20 cellular contexts compared by ENCODE assay signal in genomic region chr17:44280383-44280782, GRCh38. TPM values are rescaled to one million over a fixed set of nuclear protein-coding genes. Genes with fewer than 3 reads are reported as not detected.
A peak's percentile ranks its signal among the peaks of the same experiment; 100 is the strongest.
DNase-seq lines count a peak whose midpoint lies in the region; ATAC-seq and TF ChIP-seq lines count a peak whose summit lies in the region.
"Had no signal": no experiment of that assay in that cellular context is flagged by ENCODE, and none has a peak within 500 bp of the region (broad histone marks: within the 10 kb centered on the region; RNA-seq: fewer than 3 reads in every experiment).

No MANE protein-coding gene starts in this region.

- H4K20me1 ChIP-seq in GM23338 (replicated peaks; ENCODE audit: insufficient read depth): no peaks in the 10 kb centered on the region

- POLR2A ChIA-PET in naive thymus-derived CD8-positive, alpha-beta T cell (lab: Charles Lee): interaction anchor here (1.1 kb wide), 1 partner anchor 64 kb away, joined by 3 read pairs; no protein-coding TSS in a partner anchor
- POLR2A ChIA-PET in CD4-positive, alpha-beta memory T cell (lab: Charles Lee; ENCODE audit: partially characterized antibody): interaction anchor here (0.6 kb wide), 1 partner anchor 34 kb away, joined by 3 read pairs; no protein-coding TSS in a partner anchor

- H3K27me3 ChIP-seq in GM23338 (ENCODE audit: insufficient read depth) (no peaks in the 10 kb centered on the region), right cardiac atrium (ENCODE audit: control insufficient read depth, insufficient read depth) (no peaks in the 10 kb centered on the region), prostate gland (replicated peaks; ENCODE audit: insufficient read depth) (no peaks in the 10 kb centered on the region)
- H3K27me3 ChIP-seq in CD4-positive, alpha-beta memory T cell (ENCODE audit: insufficient read depth, low read length): no peaks in the 10 kb centered on the region
- H3K27me3 ChIP-seq: hepatocyte had no signal

- H3K36me3 ChIP-seq in GM23338 (ENCODE audit: insufficient read depth) (no peaks in the 10 kb centered on the region), prostate gland (no peaks in the 10 kb centered on the region)
- no peaks in the 10 kb centered on the region for H3K36me3 ChIP-seq in CD4-positive, alpha-beta memory T cell (ENCODE audit: insufficient read depth, low read length)

- H3K4me3 ChIP-seq in GM23338: no peak overlapping the region
- H3K4me3 ChIP-seq in right cardiac atrium (ENCODE audit: low read length): no peak overlapping the region
- H3K4me3 ChIP-seq in CD4-positive, alpha-beta memory T cell (ENCODE audit: low read length in 2 of 2): no peak overlapping the region
- H3K4me3 ChIP-seq in prostate gland: no peak overlapping the region
- H3K4me3 ChIP-seq: hepatocyte, lung had no signal

- 77% methylated on average over 11 of the region's 11 CpGs for WGBS in right cardiac atrium
- WGBS in prostate gland: 78% methylated on average over 11 of the region's 11 CpGs

- H3K4me1 Mint-ChIP-seq in GM23338 (peaks cover 14% of the 10 kb centered on the region), T-helper 17 cell (peaks cover 6% of the 10 kb centered on the region)
- peaks cover 8 to 14% (median 12%) of the 10 kb centered on the region in 4 donors for H3K4me1 Mint-ChIP-seq in naive thymus-derived CD8-positive, alpha-beta T cell
- peaks cover 5 to 12% (median 9%) of the 10 kb centered on the region in 4 donors for H3K4me1 Mint-ChIP-seq in CD4-positive, alpha-beta memory T cell

- peak overlapping the region; percentile 55; the same call in 1 of the 2 replicates for H3K27ac ChIP-seq in GM23338 (ENCODE audit: low read depth)
- H3K27ac ChIP-seq in right cardiac atrium (ENCODE audit: low read length): no peak overlapping the region
- H3K27ac ChIP-seq in CD4-positive, alpha-beta memory T cell (ENCODE audit: low read depth, low read length): no peak overlapping the region
- H3K27ac ChIP-seq in prostate gland: no peak overlapping the region
- H3K27ac ChIP-seq: epithelial cell of prostate, hepatocyte, HL-60 had no signal

- no peaks in the 10 kb centered on the region for H3K9me3 Mint-ChIP-seq in GM23338
- no peaks in the 10 kb centered on the region for H3K9me3 Mint-ChIP-seq in naive thymus-derived CD8-positive, alpha-beta T cell
- peaks cover 0 to 3% (median 0%) of the 10 kb centered on the region in 8 donors for H3K9me3 Mint-ChIP-seq in CD4-positive, alpha-beta memory T cell
- H3K9me3 Mint-ChIP-seq: activated naive CD8-positive, alpha-beta T cell treated with anti-CD3 and anti-CD28 coated beads for 36 hours; neural crest cell had no signal

- TF ChIP-seq CTCF in GM23338 (conservative IDR thresholded peaks at IDR 0.05; ENCODE audit: low read depth in 2 of 2) (no peak), prostate gland (IDR thresholded peaks at IDR 0.05) (no peak)

- H3K9me2 ChIP-seq in GM23338 (ENCODE audit: insufficient read depth): no peaks in the 10 kb centered on the region

- no peak; the same call in 2 of the 3 replicates for ATAC-seq in GM23338
- no peak for ATAC-seq in T-helper 17 cell
- peak; percentile 7 to 11 for ATAC-seq in right cardiac atrium
- peak; percentile 29 for ATAC-seq in sciatic nerve
- no peak for ATAC-seq in naive thymus-derived CD8-positive, alpha-beta T cell

- in situ Hi-C loops in ACHN (cut with HindIII; ENCODE audit: low pct_ligation_motif_present, low pct_unique_long_range_greater_than_20kb, low sequenced_read_pairs): no loop called here

- intact Hi-C loops in right cardiac atrium (cut with DNase I) (no loop called here), sciatic nerve (cut with DNase I) (no loop called here), prostate gland (cut with DNase I) (no loop called here)
- intact Hi-C loops in CD4-positive, alpha-beta memory T cell (cut with micrococcal nuclease): no loop called here

- H3K4me2 ChIP-seq in GM23338: peak overlapping the region; percentile 64; the same call in 1 of the 2 replicates
- H3K4me2 ChIP-seq: hepatocyte had no signal

- no peak for DNase-seq in GM23338 (ENCODE audit: low spot score)
- DNase-seq in T-helper 17 cell: no peak
- peak in 1 of 3 donors; percentile 35 for DNase-seq in right cardiac atrium
- no peak for DNase-seq in sciatic nerve (ENCODE audit: low spot score)
- no peak for DNase-seq in ACHN
- DNase-seq in naive thymus-derived CD8-positive, alpha-beta T cell: no peak
- no peak for DNase-seq in CD4-positive, alpha-beta memory T cell
- no peak for DNase-seq in prostate gland (ENCODE audit: low spot score)
- DNase-seq: activated CD4-positive, alpha-beta T cell treated with anti-CD3 and anti-CD28 coated beads for 48 hours; activated T-cell treated with anti-CD3 and anti-CD28 coated beads, Interleukin-2, amount 50 U/mL, for 1 hour; central memory CD4-positive, alpha-beta T cell had no signal

- H3K4me1 ChIP-seq in GM23338 (ENCODE audit: insufficient read depth) (peaks cover 14% of the 10 kb centered on the region), right cardiac atrium (ENCODE audit: control insufficient read depth, insufficient read depth, low read length) (peaks cover 2% of the 10 kb centered on the region), prostate gland (replicated peaks) (no peaks in the 10 kb centered on the region)
- peaks cover 3% of the 10 kb centered on the region for H3K4me1 ChIP-seq in CD4-positive, alpha-beta memory T cell (ENCODE audit: insufficient read depth, low read length)

- H3K9me3 ChIP-seq in T-helper 17 cell (ENCODE audit: control insufficient read depth, low read length, poor library complexity, severe bottlenecking) (no peaks in the 10 kb centered on the region), right cardiac atrium (ENCODE audit: control insufficient read depth, low read length) (no peaks in the 10 kb centered on the region), prostate gland (no peaks in the 10 kb centered on the region)
- no peaks in the 10 kb centered on the region for H3K9me3 ChIP-seq in CD4-positive, alpha-beta memory T cell (ENCODE audit: control insufficient read depth in 1 of 2, low read length in 2 of 2)

- no peaks in the 10 kb centered on the region for H3F3A ChIP-seq in GM23338 (replicated peaks; ENCODE audit: low read depth)

- H3K27ac Mint-ChIP-seq in GM23338 (0 out of 2 replicates have a peak overlapping the region, but pooled peaks have one; percentile 2), T-helper 17 cell (peak overlapping the region; percentile 57)
- H3K27ac Mint-ChIP-seq in naive thymus-derived CD8-positive, alpha-beta T cell: peak overlapping the region in 1 of 10 donors; percentile 21
- peak overlapping the region in 1 of 7 donors; percentile 63 for H3K27ac Mint-ChIP-seq in CD4-positive, alpha-beta memory T cell
- H3K27ac Mint-ChIP-seq: activated naive CD8-positive, alpha-beta T cell treated with anti-CD3 and anti-CD28 coated beads for 36 hours had no signal

- peak overlapping the region; percentile 95 for H2AFZ ChIP-seq in GM23338
- H2AFZ ChIP-seq: hepatocyte had no signal

- H3K4me3 Mint-ChIP-seq in GM23338 (peak overlapping the region; percentile 1; the same call in 1 of the 3 replicates), T-helper 17 cell (no peak overlapping the region)
- no peak overlapping the region for H3K4me3 Mint-ChIP-seq in naive thymus-derived CD8-positive, alpha-beta T cell
- no peak overlapping the region for H3K4me3 Mint-ChIP-seq in CD4-positive, alpha-beta memory T cell
- H3K4me3 Mint-ChIP-seq: activated naive CD8-positive, alpha-beta T cell treated with anti-CD3 and anti-CD28 coated beads for 36 hours; neural crest cell had no signal

- no peaks in the 10 kb centered on the region for H3K79me2 ChIP-seq in GM23338 (replicated peaks; ENCODE audit: insufficient read depth)
- H3K79me2 ChIP-seq: hepatocyte had no signal

- H3K36me3 Mint-ChIP-seq in GM23338 (ENCODE audit: low read depth) (no peaks in the 10 kb centered on the region; the same call in 2 of the 3 replicates), T-helper 17 cell (ENCODE audit: low read depth) (no peaks in the 10 kb centered on the region)
- H3K36me3 Mint-ChIP-seq in naive thymus-derived CD8-positive, alpha-beta T cell: no peaks in the 10 kb centered on the region
- no peaks in the 10 kb centered on the region for H3K36me3 Mint-ChIP-seq in CD4-positive, alpha-beta memory T cell
- H3K36me3 Mint-ChIP-seq: activated naive CD8-positive, alpha-beta T cell treated with anti-CD3 and anti-CD28 coated beads for 36 hours had no signal

- CTCF ChIA-PET in CD4-positive, alpha-beta memory T cell (lab: Charles Lee; ENCODE audit: partially characterized antibody): no interaction called here

- TF ChIP-seq POLR2A in prostate gland (IDR thresholded peaks at IDR 0.05): no peak

- H3K27me3 Mint-ChIP-seq in GM23338 (ENCODE audit: insufficient read depth, low read depth, poor library complexity): peaks cover 16% of the 10 kb centered on the region
- H3K27me3 Mint-ChIP-seq in T-helper 17 cell: peaks cover 11% of the 10 kb centered on the region
- H3K27me3 Mint-ChIP-seq in naive thymus-derived CD8-positive, alpha-beta T cell: peaks cover 0 to 3% (median 0%) of the 10 kb centered on the region in 5 donors
- peaks cover 0 to 2% of the 10 kb centered on the region in 2 donors for H3K27me3 Mint-ChIP-seq in CD4-positive, alpha-beta memory T cell

RNA-seq across cellular contexts. Expression of gene SLC4A1, which starts 12.4 kb away (rescaled TPM):
- total RNA-seq in GM23338 (2014; rRNA removed; shearing (Covaris generic)): not detected in 2 replicates
- polyA plus RNA-seq in GM23338 (2016; fragmentation: Nextera tagmentation; extraction: Ambion mirVana) (not detected in 2 replicates), right cardiac atrium (0.16 TPM)
- total RNA-seq in T-helper 17 cell (not detected), right cardiac atrium (under 1 TPM in 3 of 4 donors, not detected in 1; 0.31 to 0.72 (median 0.46) TPM), sciatic nerve (47.6 TPM), prostate gland (under 1 TPM in 1 of 2 donors, not detected in 1; 0.51 TPM)
- total RNA-seq in naive thymus-derived CD8-positive, alpha-beta T cell: not detected
- polyA plus RNA-seq in naive thymus-derived CD8-positive, alpha-beta T cell: not detected
- not detected for total RNA-seq in CD4-positive, alpha-beta memory T cell
- polyA plus RNA-seq in CD4-positive, alpha-beta memory T cell: not detected
- total RNA-seq: activated naive CD8-positive, alpha-beta T cell treated with anti-CD3 and anti-CD28 coated beads for 36 hours; hepatocyte; LHCN-M2; NCI-H460; neural crest cell; T-helper 2 cell treated with Interferon-gamma antibody and Interleukin-4, amounts not matched to agents 100 ng/mL and 5 ng/mL, for 36 hours had no signal
- polyA plus RNA-seq: hepatocyte had no signal

RNA-seq across cellular contexts. Expression of gene RUNDC3A, which starts 28.0 kb away (rescaled TPM):
- total RNA-seq in GM23338 (2014; rRNA removed; shearing (Covaris generic)): 4.0 and 5.5 TPM in 2 replicates
- polyA plus RNA-seq in GM23338 (2016; fragmentation: Nextera tagmentation; extraction: Ambion mirVana) (3.7 and 6.3 TPM in 2 replicates), right cardiac atrium (1.6 TPM)
- total RNA-seq in T-helper 17 cell (under 1 TPM; 0.37 to 0.55 TPM), right cardiac atrium (1 to 10 TPM; 1.8 to 4.5 (median 2.3) TPM), sciatic nerve (2.9 TPM), prostate gland (1 to 10 TPM in 1 of 2 donors, under 1 TPM in 1; 0.68 to 2.9 TPM)
- total RNA-seq in naive thymus-derived CD8-positive, alpha-beta T cell: not detected
- polyA plus RNA-seq in naive thymus-derived CD8-positive, alpha-beta T cell: not detected
- total RNA-seq in CD4-positive, alpha-beta memory T cell: under 1 TPM in 1 of 2 experiments, not detected in 1; 0.19 TPM
- under 1 TPM in 1 of 2 donors, not detected in 1; 0.28 TPM for polyA plus RNA-seq in CD4-positive, alpha-beta memory T cell
- total RNA-seq: LHCN-M2, NCI-H460 had no signal

RNA-seq across cellular contexts. Expression of gene SLC25A39, which starts 44.2 kb away (rescaled TPM):
- 157 and 184 TPM in 2 replicates for total RNA-seq in GM23338 (2014; rRNA removed; shearing (Covaris generic))
- polyA plus RNA-seq in GM23338 (2016; fragmentation: Nextera tagmentation; extraction: Ambion mirVana) (202 and 215 TPM in 2 replicates), right cardiac atrium (73.0 TPM)
- total RNA-seq in T-helper 17 cell (10 to 100 TPM; 75.9 to 76.5 TPM), right cardiac atrium (10 to 100 TPM; 56.7 to 69.9 (median 66.4) TPM), sciatic nerve (91.6 TPM), prostate gland (100 to 1,000 TPM; 116 to 132 TPM)
- 10 to 100 TPM; 94.9 to 98.8 TPM for total RNA-seq in naive thymus-derived CD8-positive, alpha-beta T cell
- 100 to 1,000 TPM; 133 to 176 (median 162) TPM for polyA plus RNA-seq in naive thymus-derived CD8-positive, alpha-beta T cell
- 10 to 100 TPM; 91.2 to 94.4 TPM for total RNA-seq in CD4-positive, alpha-beta memory T cell
- 100 to 1,000 TPM; 116 to 140 TPM for polyA plus RNA-seq in CD4-positive, alpha-beta memory T cell

Comparison
In these comparisons a context has a peak if more than half of its experiments do, and no peak if none do; other contexts are left out.
1. ATAC-seq: peak in right cardiac atrium (2 of 2) and sciatic nerve (single experiment); none in GM23338 (single experiment), T-helper 17 cell (single experiment) and naive thymus-derived CD8-positive, alpha-beta T cell (0 of 2).
2. RNA of gene SLC4A1, which starts 12.4 kb away (total RNA-seq): 47.6 TPM in sciatic nerve (single experiment); 0.51 TPM in prostate gland, 0.31 to 0.72 TPM in right cardiac atrium, not detected in CD4-positive, alpha-beta memory T cell, not detected in naive thymus-derived CD8-positive, alpha-beta T cell, not detected in GM23338 and not detected in T-helper 17 cell; every median in the first group is over 10 times any median in the second.